29 cellular contexts compared by ENCODE assay signal in the genomic region with DNA sequence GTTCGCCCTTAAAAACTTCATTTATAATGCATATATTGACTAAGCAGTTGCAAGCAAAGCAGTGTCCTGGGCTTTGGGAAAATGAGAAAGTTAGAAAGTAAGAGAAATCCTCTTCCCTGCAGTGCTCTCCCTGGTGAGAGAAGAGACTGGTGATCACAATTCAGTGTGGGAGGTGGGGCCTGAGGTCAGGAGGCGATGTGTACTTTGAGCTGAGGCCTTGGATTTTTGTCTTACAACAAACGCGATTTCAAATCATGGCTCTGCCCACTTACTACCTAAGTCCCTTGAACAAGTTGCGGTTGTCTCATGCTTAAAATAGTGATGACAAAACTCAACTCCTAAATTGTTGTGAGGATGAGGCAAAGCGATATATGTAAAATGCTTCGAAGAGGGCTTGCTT.
"Had no signal": no experiment of that assay in that cellular context is flagged by ENCODE, and none has a peak within 500 bp of the region (broad histone marks: within the 10 kb centered on the region; RNA-seq: fewer than 3 reads in every experiment).

No MANE protein-coding gene starts in this region.

- H3K4me3 Mint-ChIP-seq: effector memory CD8-positive, alpha-beta T cell; mesothelial cell of epicardium; naive B cell; natural killer cell treated with Interleukin-12 subunit alpha and Interleukin-12 subunit beta and Interleukin-15 and Interleukin-18, amount 100 ng/mL, for 72 hours; stimulated activated naive B cell treated with anti-CD40 and anti-IgM and Interleukin-4, amounts not matched to agents 10 μg/mL and 1 μg/mL and 100 μg/mL, for 72 hours; stimulated activated naive CD8-positive, alpha-beta T cell treated with anti-CD3 and anti-CD28 coated beads, Interleukin-15, Interleukin-2, amounts not matched to agents 100 ng/mL and 50 ng/mL, for 24 hours had no signal

- ATAC-seq: effector memory CD8-positive, alpha-beta T cell; heart right ventricle; left cardiac atrium; left lung; mucosa of descending colon; natural killer cell treated with Interleukin-12 subunit alpha and Interleukin-12 subunit beta and Interleukin-15 and Interleukin-18, amount 100 ng/mL, for 72 hours; psoas muscle; right cardiac atrium; stimulated activated naive B cell treated with anti-CD40 and anti-IgM and Interleukin-4, amounts not matched to agents 10 μg/mL and 1 μg/mL and 100 μg/mL, for 72 hours had no signal

- H3K27me3 Mint-ChIP-seq: effector memory CD8-positive, alpha-beta T cell; natural killer cell treated with Interleukin-12 subunit alpha and Interleukin-12 subunit beta and Interleukin-15 and Interleukin-18, amount 100 ng/mL, for 72 hours; stimulated activated naive B cell treated with anti-CD40 and anti-IgM and Interleukin-4, amounts not matched to agents 10 μg/mL and 1 μg/mL and 100 μg/mL, for 72 hours had no signal

- H3K27me3 ChIP-seq: esophagus squamous epithelium, heart right ventricle, left lung, ovary, spleen, tibial nerve, upper lobe of left lung, uterus had no signal

- H3K4me1 Mint-ChIP-seq: naive B cell; stimulated activated naive B cell treated with anti-CD40 and anti-IgM and Interleukin-4, amounts not matched to agents 10 μg/mL and 1 μg/mL and 100 μg/mL, for 72 hours had no signal

- DNase-seq: cortex of kidney; effector memory CD8-positive, alpha-beta T cell; erythroblast; esophagus squamous epithelium; foreskin melanocyte; glutamatergic neuron; heart right ventricle; left cardiac atrium; left lung; mesenchymal stem cell; mucosa of descending colon; naive B cell; occipital lobe; ovary; posterior cingulate gyrus; psoas muscle; right cardiac atrium; spleen; stimulated activated CD4-positive, alpha-beta T cell treated with anti-CD3 and anti-CD28 coated beads, Interleukin-15, amount 100 ng/mL, for 24 hours; stimulated activated CD4-positive, alpha-beta T cell treated with anti-CD3 and anti-CD28 coated beads, Interleukin-2, amount 100 ng/mL, for 48 hours; stimulated activated naive B cell treated with anti-CD40 and anti-IgM and Interleukin-4, amounts not matched to agents 10 μg/mL and 1 μg/mL and 100 μg/mL, for 72 hours; upper lobe of left lung; uterus had no signal

- H3K4me1 ChIP-seq: esophagus squamous epithelium, heart right ventricle, left lung, psoas muscle, spleen, tibial nerve, upper lobe of left lung, uterus had no signal

- H3K27ac Mint-ChIP-seq: effector memory CD8-positive, alpha-beta T cell; mesothelial cell of epicardium; naive B cell; natural killer cell treated with Interleukin-12 subunit alpha and Interleukin-12 subunit beta and Interleukin-15 and Interleukin-18, amount 100 ng/mL, for 72 hours; stimulated activated naive B cell treated with anti-CD40 and anti-IgM and Interleukin-4, amounts not matched to agents 10 μg/mL and 1 μg/mL and 100 μg/mL, for 72 hours; stimulated activated naive CD8-positive, alpha-beta T cell treated with anti-CD3 and anti-CD28 coated beads, Interleukin-15, Interleukin-2, amounts not matched to agents 100 ng/mL and 50 ng/mL, for 24 hours had no signal

- H3K36me3 ChIP-seq: esophagus squamous epithelium, heart right ventricle, left lung, ovary, spleen, thoracic aorta, tibial nerve, upper lobe of left lung, uterus had no signal

- H3K9me3 Mint-ChIP-seq: stimulated activated naive CD8-positive, alpha-beta T cell treated with anti-CD3 and anti-CD28 coated beads, Interleukin-15, Interleukin-2, amounts not matched to agents 100 ng/mL and 50 ng/mL, for 24 hours had no signal

- H3K27ac ChIP-seq: esophagus squamous epithelium, heart right ventricle, left lung, ovary, psoas muscle, skin epidermis, spleen, thoracic aorta, tibial nerve, upper lobe of left lung, uterus had no signal

- H3K9me3 ChIP-seq: esophagus squamous epithelium, mucosa of descending colon, ovary, psoas muscle, spleen, thoracic aorta, tibial nerve, upper lobe of left lung, uterus had no signal

- H3K36me3 Mint-ChIP-seq: mesothelial cell of epicardium; naive B cell; natural killer cell treated with Interleukin-12 subunit alpha and Interleukin-12 subunit beta and Interleukin-15 and Interleukin-18, amount 100 ng/mL, for 72 hours; stimulated activated naive B cell treated with anti-CD40 and anti-IgM and Interleukin-4, amounts not matched to agents 10 μg/mL and 1 μg/mL and 100 μg/mL, for 72 hours had no signal

- H3K4me3 ChIP-seq: esophagus squamous epithelium, heart right ventricle, left lung, mucosa of descending colon, ovary, psoas muscle, skin epidermis, spleen, thoracic aorta, tibial nerve, upper lobe of left lung, uterus had no signal
